ENCODE assay signal across 23 cellular contexts in the genomic region with DNA sequence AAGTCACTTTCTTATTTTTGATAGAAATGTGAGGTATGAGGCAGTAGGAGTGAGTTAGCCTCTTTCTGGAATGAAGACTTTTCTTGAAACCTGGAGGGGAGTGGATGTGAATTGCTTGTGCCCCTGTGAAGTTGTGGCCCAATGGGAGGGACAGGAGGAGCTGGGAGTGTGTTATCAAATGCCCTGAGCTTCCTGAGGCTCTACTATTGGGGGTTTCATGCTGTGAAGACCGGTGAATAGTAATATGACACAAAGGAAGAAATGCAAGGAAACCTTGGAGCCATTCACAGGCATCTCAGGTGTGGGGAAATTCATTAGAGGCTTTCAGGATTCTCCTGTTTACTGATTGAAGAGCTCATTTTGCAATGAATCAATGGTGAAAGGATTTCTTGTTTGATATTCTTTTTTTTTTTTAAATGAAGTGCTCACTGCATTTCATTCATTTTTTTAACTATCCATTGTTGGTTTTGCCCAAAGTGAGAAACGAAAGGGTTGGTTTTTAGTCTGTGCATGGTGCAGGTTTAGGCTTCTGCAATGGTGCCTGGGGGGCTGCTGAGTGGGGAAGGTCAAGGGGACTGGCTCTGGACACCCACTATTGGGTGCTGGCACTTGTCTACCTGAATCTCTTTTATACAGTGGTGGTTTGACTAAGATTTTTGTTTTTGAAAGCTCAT. TPM values are rescaled to one million over a fixed set of nuclear protein-coding genes. Genes with fewer than 3 reads are reported as not detected.
DNase-seq lines count a peak whose midpoint lies in the region; ATAC-seq and TF ChIP-seq lines count a peak whose summit lies in the region.
"Had no signal": no experiment of that assay in that cellular context is flagged by ENCODE, and none has a peak within 500 bp of the region (broad histone marks: within the 10 kb centered on the region; RNA-seq: fewer than 3 reads in every experiment).

No MANE protein-coding gene starts in this region.

- H3K4me2 ChIP-seq in SK-N-SH = no peak overlapping the region; the same call in 1 of the 2 replicates

- H3K4me3 Mint-ChIP-seq in activated CD8-positive, alpha-beta T cell treated with anti-CD3 and anti-CD28 coated beads for 36 hours = no peak overlapping the region
- H3K4me3 Mint-ChIP-seq: B cell had no signal

- H3K9me3 ChIP-seq in HUES48 (ENCODE audit: control insufficient read depth, insufficient read depth, low read length) (no peaks in the 10 kb centered on the region), SK-N-SH (no peaks in the 10 kb centered on the region), psoas muscle (no peaks in the 10 kb centered on the region), colonic mucosa (no peaks in the 10 kb centered on the region)
- H3K9me3 ChIP-seq: mucosa of descending colon, right atrium auricular region, upper lobe of right lung had no signal

- no peak for TF ChIP-seq EP300 in SK-N-SH (IDR thresholded peaks at IDR 0.05; ENCODE audit: borderline replicate concordance in 1 of 2, low read depth in 1 of 2, low read length in 1 of 2)

- no peak for TF ChIP-seq CTCF in SK-N-SH (IDR thresholded peaks at IDR 0.05)
- TF ChIP-seq CTCF in psoas muscle (IDR thresholded peaks at IDR 0.05) = no peak
- TF ChIP-seq CTCF in activated CD8-positive, alpha-beta T cell treated with anti-CD3 and anti-CD28 coated beads for 36 hours (IDR thresholded peaks at IDR 0.05) = no peak
- no peak for TF ChIP-seq CTCF in colonic mucosa (IDR thresholded peaks at IDR 0.05)

- H3K36me3 ChIP-seq in HUES48 (ENCODE audit: control insufficient read depth, insufficient read depth, low read length) (no peaks in the 10 kb centered on the region), SK-N-SH (replicated peaks in 1 of 2; ENCODE audit: control insufficient read depth in 1 of 2, insufficient read depth in 2 of 2, low read length in 1 of 2) (no peaks in the 10 kb centered on the region), psoas muscle (ENCODE audit: insufficient read depth in 1 of 2, low read depth in 1 of 2) (peaks cover 0 to 28% of the 10 kb centered on the region in 2 donors), colonic mucosa (no peaks in the 10 kb centered on the region)

- no peaks in the 10 kb centered on the region for H3K36me3 Mint-ChIP-seq in activated CD8-positive, alpha-beta T cell treated with anti-CD3 and anti-CD28 coated beads for 36 hours (ENCODE audit: low read depth)

- no peak for TF ChIP-seq RAD21 in SK-N-SH (IDR thresholded peaks at IDR 0.05; ENCODE audit: low read length)

- POLR2A ChIA-PET in SK-N-SH (lab: Yijun Ruan, JAX) = no interaction called here
- POLR2A ChIA-PET in activated CD8-positive, alpha-beta T cell treated with anti-CD3 and anti-CD28 coated beads for 36 hours (lab: Charles Lee) = no interaction called here

- ATAC-seq in psoas muscle = no peak
- no peak for ATAC-seq in activated CD8-positive, alpha-beta T cell treated with anti-CD3 and anti-CD28 coated beads for 36 hours
- no peak for ATAC-seq in GM18519 (IDR thresholded peaks at IDR 0.05; ENCODE audit: low FRiP score, unreplicated experiment)
- ATAC-seq: mucosa of descending colon, upper lobe of right lung had no signal

- H3K4me3 ChIP-seq in HUES48 (ENCODE audit: low read depth, low read length) (peak overlapping the region; percentile 14; the same call in 1 of the 2 replicates), SK-N-SH (ENCODE audit: low read depth in 2 of 2, low read length in 1 of 2) (peak overlapping the region in 1 of 2 experiments; percentile 25; a peak in 1 of 4 replicates), psoas muscle (peak overlapping the region; percentile 23), colonic mucosa (no peak overlapping the region)
- H3K4me3 ChIP-seq: mucosa of descending colon, right atrium auricular region, upper lobe of right lung had no signal

- no peaks in the 10 kb centered on the region for H4K20me1 ChIP-seq in SK-N-SH (ENCODE audit: insufficient read depth)

- peaks cover 29% of the 10 kb centered on the region for H3K4me1 ChIP-seq in HUES48 (ENCODE audit: control insufficient read depth, insufficient read depth, low read length)
- peaks cover 0 to 16% of the 10 kb centered on the region in 2 experiments; a peak in 2 of 4 replicates for H3K4me1 ChIP-seq in SK-N-SH (ENCODE audit: control insufficient read depth in 1 of 2, insufficient read depth in 2 of 2, low read depth in 1 of 2, low read length in 1 of 2)
- peaks cover 83% of the 10 kb centered on the region for H3K4me1 ChIP-seq in psoas muscle
- H3K4me1 ChIP-seq in colonic mucosa = no peaks in the 10 kb centered on the region

- H3K27me3 Mint-ChIP-seq in activated CD8-positive, alpha-beta T cell treated with anti-CD3 and anti-CD28 coated beads for 36 hours = no peaks in the 10 kb centered on the region
- H3K27me3 Mint-ChIP-seq: B cell had no signal

- intact Hi-C loops in psoas muscle (cut with DNase I) = no loop called here
- intact Hi-C loops in activated CD8-positive, alpha-beta T cell treated with anti-CD3 and anti-CD28 coated beads for 36 hours (cut with micrococcal nuclease) = loop anchor here (10.0 kb wide), 1 partner anchor 109 kb away; no protein-coding TSS in a partner anchor
- intact Hi-C loops in colonic mucosa (cut with DNase I) = no loop called here

- peak overlapping the region; percentile 87 for H3K27ac ChIP-seq in HUES48 (ENCODE audit: low read depth, low read length)
- H3K27ac ChIP-seq in SK-N-SH (ENCODE audit: low read depth in 2 of 2, low read length in 1 of 2) = peak overlapping the region; percentile 30 to 53; a peak in 3 of 4 replicates
- peak overlapping the region; percentile 58 for H3K27ac ChIP-seq in psoas muscle
- no peak overlapping the region for H3K27ac ChIP-seq in colonic mucosa
- H3K27ac ChIP-seq: right atrium auricular region, upper lobe of right lung had no signal

- no peak overlapping the region for H3K9ac ChIP-seq in HUES48 (ENCODE audit: low read depth, low read length)
- H3K9ac ChIP-seq in SK-N-SH = no peak overlapping the region
- no peak overlapping the region for H3K9ac ChIP-seq in colonic mucosa (ENCODE audit: low read depth in 2 of 2, low read length in 2 of 2)

- H2AFZ ChIP-seq in SK-N-SH (ENCODE audit: low read depth) = no peak overlapping the region

- no peak overlapping the region for H3K27ac Mint-ChIP-seq in activated CD8-positive, alpha-beta T cell treated with anti-CD3 and anti-CD28 coated beads for 36 hours
- H3K27ac Mint-ChIP-seq: B cell had no signal

- H3K9me3 Mint-ChIP-seq in activated CD8-positive, alpha-beta T cell treated with anti-CD3 and anti-CD28 coated beads for 36 hours = no peaks in the 10 kb centered on the region

- CTCF ChIA-PET in SK-N-SH (lab: Yijun Ruan, JAX) = interaction anchor here (0.7 kb wide), 1 partner anchor 63 kb away, joined by 3 read pairs; no protein-coding TSS in a partner anchor
- CTCF ChIA-PET in activated CD8-positive, alpha-beta T cell treated with anti-CD3 and anti-CD28 coated beads for 36 hours (lab: Charles Lee) = interaction anchor here (0.8 to 2.4 kb wide), 2 partner anchors 12 to 108 kb away, joined by 3 to 8 read pairs; no protein-coding TSS in a partner anchor

- peaks cover 4% of the 10 kb centered on the region; the same call in 1 of the 2 replicates for H3K79me2 ChIP-seq in SK-N-SH (ENCODE audit: insufficient read depth)

- H3F3A ChIP-seq in SK-N-SH (replicated peaks; ENCODE audit: insufficient read depth) = peaks cover 7% of the 10 kb centered on the region

- WGBS in SK-N-SH (ENCODE audit: low lambda C conversion rate) = 50% methylated on average over 2 of the region's 2 CpGs
- WGBS in psoas muscle, 3 donors = 28 to 59% (median 40%) methylated on average over 2 of the region's 2 CpGs

- H3K27me3 ChIP-seq in HUES48 (ENCODE audit: control insufficient read depth, insufficient read depth, low read length) = no peaks in the 10 kb centered on the region
- H3K27me3 ChIP-seq in SK-N-SH (ENCODE audit: insufficient read depth) = no peaks in the 10 kb centered on the region
- H3K27me3 ChIP-seq in psoas muscle (ENCODE audit: insufficient read depth in 3 of 3, low read length in 2 of 3) = no peaks in the 10 kb centered on the region
- H3K27me3 ChIP-seq in colonic mucosa = no peaks in the 10 kb centered on the region
- H3K27me3 ChIP-seq: right atrium auricular region, upper lobe of right lung had no signal

- DNase-seq in SK-N-SH (no peak), iPS DF 4.7 (ENCODE audit: extremely low read depth, low spot score) (peak; percentile 75), psoas muscle (no peak), colonic mucosa (no peak)
- DNase-seq in activated CD8-positive, alpha-beta T cell treated with anti-CD3 and anti-CD28 coated beads for 36 hours = no peak
- DNase-seq: activated CD4-positive, alpha-beta T cell treated with anti-CD3 and anti-CD28 coated beads for 48 hours; activated CD8-positive, alpha-beta memory T cell treated with anti-CD3 and anti-CD28 coated beads, Interleukin-2, amount 50 U/mL, for 4 hours; activated effector memory CD4-positive, alpha-beta T cell treated with anti-CD3 and anti-CD28 coated beads, Interleukin-2, amount 50 U/mL, for 16 hours; central memory CD4-positive, alpha-beta T cell; effector CD4-positive, alpha-beta T cell; glutamatergic neuron; GOT3; MM.1S; mucosa of descending colon; NCI-H187; NCI-H510A treated with DMSO at 0.1 percent for 48 hours; stimulated activated naive CD4-positive, alpha-beta T cell treated with Interleukin-2 at 50 U/mL for 16 hours; T1000; upper lobe of right lung had no signal

- peaks cover 15% of the 10 kb centered on the region for H3K4me1 Mint-ChIP-seq in activated CD8-positive, alpha-beta T cell treated with anti-CD3 and anti-CD28 coated beads for 36 hours (ENCODE audit: low read depth)

- H3K9me2 ChIP-seq in SK-N-SH = no peaks in the 10 kb centered on the region

TF ChIP-seq in SK-N-SH, 30 proteins besides CTCF, POLR2A, EP300 and RAD21:
- TF ChIP-seq FOSL2 (IDR thresholded peaks at IDR 0.05; ENCODE audit: borderline replicate concordance, low read depth) (no peak), TAF1 (IDR thresholded peaks at IDR 0.05; ENCODE audit: borderline replicate concordance, low read depth, low read length) (no peak), POLR2AphosphoS5 (IDR thresholded peaks at IDR 0.05; ENCODE audit: low read depth, low read length) (no peak)
- TF ChIP-seq, protein P1, sequence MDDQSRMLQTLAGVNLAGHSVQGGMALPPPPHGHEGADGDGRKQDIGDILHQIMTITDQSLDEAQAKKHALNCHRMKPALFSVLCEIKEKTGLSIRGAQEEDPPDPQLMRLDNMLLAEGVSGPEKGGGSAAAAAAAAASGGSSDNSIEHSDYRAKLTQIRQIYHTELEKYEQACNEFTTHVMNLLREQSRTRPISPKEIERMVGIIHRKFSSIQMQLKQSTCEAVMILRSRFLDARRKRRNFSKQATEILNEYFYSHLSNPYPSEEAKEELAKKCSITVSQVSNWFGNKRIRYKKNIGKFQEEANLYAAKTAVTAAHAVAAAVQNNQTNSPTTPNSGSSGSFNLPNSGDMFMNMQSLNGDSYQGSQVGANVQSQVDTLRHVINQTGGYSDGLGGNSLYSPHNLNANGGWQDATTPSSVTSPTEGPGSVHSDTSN (IDR thresholded peaks at IDR 0.05) = no peak

RNA-seq across cellular contexts. Expression of a gene that starts 8.2 kb away (rescaled TPM):
- 1.2 and 1.8 TPM in 2 replicates for polyA plus RNA-seq in SK-N-SH (2012; rRNA removed)
- 1.6 and 2.0 TPM in 2 replicates for polyA plus RNA-seq in SK-N-SH (2012; cell fraction: cytosol; rRNA removed)
- 2.0 and 3.7 TPM in 2 replicates for polyA plus RNA-seq in SK-N-SH (2012; cell fraction: nucleus; rRNA removed)
- 10 to 100 TPM; 33.6 to 94.9 (median 65.4) TPM for total RNA-seq in psoas muscle
- 10 to 100 TPM in 1 of 3 donors, 1 to 10 TPM in 2; 6.0 to 34.5 (median 7.9) TPM for polyA plus RNA-seq in psoas muscle
- 1 to 10 TPM; 1.8 to 1.9 TPM for total RNA-seq in activated CD8-positive, alpha-beta T cell treated with anti-CD3 and anti-CD28 coated beads for 36 hours
- total RNA-seq in colonic mucosa = 1 to 10 TPM; 4.2 to 4.4 TPM

Comparison
In these comparisons a context has a peak if more than half of its experiments do, and no peak if none do; other contexts are left out.
1. RNA of a gene that starts 8.2 kb away (total RNA-seq): 33.6 to 94.9 TPM in psoas muscle; 4.2 to 4.4 TPM in colonic mucosa and 1.8 to 1.9 TPM in activated CD8-positive, alpha-beta T cell treated with anti-CD3 and anti-CD28 coated beads for 36 hours; every median in the first group is over 4 times any median in the second.